Comparison of ENCODE assay signal across 17 cellular contexts in genomic region chr2:200703926-200704637, GRCh38.
DNase-seq lines count a peak whose midpoint lies in the region; TF ChIP-seq lines count a peak whose summit lies in the region.
"Had no signal": no experiment of that assay in that cellular context is flagged by ENCODE, and none has a peak within 500 bp of the region (broad histone marks: within the 10 kb centered on the region; RNA-seq: fewer than 3 reads in every experiment).

No MANE protein-coding gene starts in this region.

- TF ChIP-seq CTCF in HEK293 (tag by site-specific recombination; IDR thresholded peaks at IDR 0.05) (no peak), neural crest cell (conservative IDR thresholded peaks at IDR 0.05) (no peak), GM10266 (IDR thresholded peaks at IDR 0.05; ENCODE audit: control insufficient read depth, insufficient read depth, low read depth, missing control alignments) (no peak), esophagus squamous epithelium (IDR thresholded peaks at IDR 0.05) (no peak)

- H3K4me1 ChIP-seq in HEK293 (ENCODE audit: control insufficient read depth, insufficient read depth, low read length) (peaks cover 2% of the 10 kb centered on the region; the same call in 1 of the 2 replicates), esophagus squamous epithelium (no peaks in the 10 kb centered on the region)
- H3K4me1 ChIP-seq: BE2C had no signal

- TF ChIP-seq POLR2A in esophagus squamous epithelium (IDR thresholded peaks at IDR 0.05) = no peak

- H3K36me3 Mint-ChIP-seq in activated T-cell treated with anti-CD3 and anti-CD28 coated beads, Interleukin-2, amount 50 U/mL, for 24 hours (ENCODE audit: low read depth) = no peaks in the 10 kb centered on the region
- H3K36me3 Mint-ChIP-seq in activated naive CD8-positive, alpha-beta T cell = no peaks in the 10 kb centered on the region
- no peaks in the 10 kb centered on the region for H3K36me3 Mint-ChIP-seq in neural crest cell (ENCODE audit: low read depth)
- H3K36me3 Mint-ChIP-seq: naive thymus-derived CD4-positive, alpha-beta T cell had no signal

- DNase-seq in activated T-cell treated with anti-CD3 and anti-CD28 coated beads, Interleukin-2, amount 50 U/mL, for 24 hours = no peak
- DNase-seq in activated T-cell treated with anti-CD3 and anti-CD28 coated beads, Interleukin-2, amount 50 U/mL, for 48 hours = no peak
- DNase-seq in neural crest cell (ENCODE audit: low read depth, low spot score) (no peak), GM10266 (ENCODE audit: extremely low spot score) (no peak), MV-4-11 (lab: John Stamatoyannopoulos, UW) (no peak), esophagus squamous epithelium (lab: John Stamatoyannopoulos, UW) (no peak)
- DNase-seq: activated CD4-positive, alpha-beta T cell treated with anti-CD3 and anti-CD28 coated beads, Interleukin-2, amount 50 U/mL, for 4 hours; activated T-cell treated with anti-CD3 and anti-CD28 coated beads, Interleukin-2, amount 50 U/mL, for 1 hour; BE2C; brain microvascular endothelial cell; effector memory CD4-positive, alpha-beta T cell; Karpas-422; naive thymus-derived CD4-positive, alpha-beta T cell; WERI-Rb-1 had no signal

- POLR2A ChIA-PET in HEK293 (lab: Yijun Ruan, JAX) = no interaction called here

- H3K4me1 Mint-ChIP-seq in activated T-cell treated with anti-CD3 and anti-CD28 coated beads, Interleukin-2, amount 50 U/mL, for 24 hours (ENCODE audit: low read depth) = peaks cover 73% of the 10 kb centered on the region
- peaks cover 10% of the 10 kb centered on the region for H3K4me1 Mint-ChIP-seq in activated naive CD8-positive, alpha-beta T cell (ENCODE audit: low read depth)
- H3K4me1 Mint-ChIP-seq in neural crest cell = no peaks in the 10 kb centered on the region

- 50 to 51% methylated on average over 4 of the region's 4 CpGs for WGBS in esophagus squamous epithelium, 2 donors

- peak overlapping the region; percentile 6 for H3K4me3 Mint-ChIP-seq in activated T-cell treated with anti-CD3 and anti-CD28 coated beads, Interleukin-2, amount 50 U/mL, for 24 hours
- no peak overlapping the region for H3K4me3 Mint-ChIP-seq in activated naive CD8-positive, alpha-beta T cell
- no peak overlapping the region for H3K4me3 Mint-ChIP-seq in neural crest cell

- H3K27ac ChIP-seq in HEK293 (ENCODE audit: extremely low read depth, low read depth, low read length) (no peak overlapping the region), esophagus squamous epithelium (no peak overlapping the region)
- H3K27ac ChIP-seq: brain microvascular endothelial cell, HL-60, WERI-Rb-1 had no signal

- H3K27me3 Mint-ChIP-seq in activated T-cell treated with anti-CD3 and anti-CD28 coated beads, Interleukin-2, amount 50 U/mL, for 24 hours = no peaks in the 10 kb centered on the region
- H3K27me3 Mint-ChIP-seq in activated naive CD8-positive, alpha-beta T cell = no peaks in the 10 kb centered on the region
- peaks cover 4% of the 10 kb centered on the region for H3K27me3 Mint-ChIP-seq in neural crest cell (ENCODE audit: low read depth)

- intact Hi-C loops in esophagus squamous epithelium (cut with DNase I) = loop anchor here (10.0 kb wide), 1 partner anchor 129 kb away; no protein-coding TSS in a partner anchor

- H3K4me3 ChIP-seq in HEK293 (ENCODE audit: low read depth, low read length) = no peak overlapping the region
- H3K4me3 ChIP-seq in esophagus squamous epithelium = no peak overlapping the region

- H3K9me3 Mint-ChIP-seq in activated T-cell treated with anti-CD3 and anti-CD28 coated beads, Interleukin-2, amount 50 U/mL, for 24 hours = no peaks in the 10 kb centered on the region
- H3K9me3 Mint-ChIP-seq in activated naive CD8-positive, alpha-beta T cell (ENCODE audit: low read depth) = no peaks in the 10 kb centered on the region
- H3K9me3 Mint-ChIP-seq in neural crest cell = no peaks in the 10 kb centered on the region
- H3K9me3 Mint-ChIP-seq: naive thymus-derived CD4-positive, alpha-beta T cell had no signal

- no peaks in the 10 kb centered on the region for H3K27me3 ChIP-seq in esophagus squamous epithelium
- H3K27me3 ChIP-seq: BE2C, brain microvascular endothelial cell had no signal

- H3K9me3 ChIP-seq in HEK293 (ENCODE audit: control insufficient read depth, insufficient read depth, low read depth, low read length) (no peaks in the 10 kb centered on the region), esophagus squamous epithelium (no peaks in the 10 kb centered on the region)
- H3K9me3 ChIP-seq: BE2C had no signal

- CTCF ChIA-PET in HEK293 (lab: Yijun Ruan, JAX) = interaction anchor here (0.7 to 8.4 kb wide), 27 partner anchors 9 to 998 kb away, joined by 3 to 105 read pairs (median 4); no protein-coding TSS in a partner anchor

- no peaks in the 10 kb centered on the region for H3K36me3 ChIP-seq in HEK293 (ENCODE audit: control insufficient read depth in 2 of 2, insufficient read depth in 1 of 2, low read length in 2 of 2)
- no peaks in the 10 kb centered on the region for H3K36me3 ChIP-seq in esophagus squamous epithelium
- H3K36me3 ChIP-seq: BE2C, brain microvascular endothelial cell, WERI-Rb-1 had no signal

- H3K27ac Mint-ChIP-seq in activated T-cell treated with anti-CD3 and anti-CD28 coated beads, Interleukin-2, amount 50 U/mL, for 24 hours = peak overlapping the region; percentile 93
- peak overlapping the region; percentile 0 for H3K27ac Mint-ChIP-seq in activated naive CD8-positive, alpha-beta T cell
- H3K27ac Mint-ChIP-seq in neural crest cell (ENCODE audit: unreplicated experiment) = peak overlapping the region; percentile 4

TF ChIP-seq in HEK293, 187 proteins besides CTCF, POLR2A, EP300 and RAD21:
- no peak for TF ChIP-seq ZBTB1 (tag by site-specific recombination; IDR thresholded peaks at IDR 0.05)
- peak; percentile 91 for TF ChIP-seq ZNF10 (tag by site-specific recombination; IDR thresholded peaks at IDR 0.05)
- TF ChIP-seq ZNF701 (tag by site-specific recombination; IDR thresholded peaks at IDR 0.05) = no peak
- TF ChIP-seq ZSCAN30 (tag by site-specific recombination; IDR thresholded peaks at IDR 0.05) = no peak
- TF ChIP-seq, protein P1, sequence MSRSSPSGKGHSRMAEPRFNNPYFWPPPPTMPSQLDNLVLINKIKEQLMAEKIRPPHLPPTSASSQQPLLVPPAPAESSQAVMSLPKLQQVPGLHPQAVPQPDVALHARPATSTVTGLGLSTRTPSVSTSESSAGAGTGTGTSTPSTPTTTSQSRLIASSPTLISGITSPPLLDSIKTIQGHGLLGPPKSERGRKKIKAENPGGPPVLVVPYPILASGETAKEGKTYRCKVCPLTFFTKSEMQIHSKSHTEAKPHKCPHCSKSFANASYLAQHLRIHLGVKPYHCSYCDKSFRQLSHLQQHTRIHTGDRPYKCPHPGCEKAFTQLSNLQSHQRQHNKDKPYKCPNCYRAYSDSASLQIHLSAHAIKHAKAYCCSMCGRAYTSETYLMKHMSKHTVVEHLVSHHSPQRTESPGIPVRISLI (tag by site-specific recombination; IDR thresholded peaks at IDR 0.05) = no peak
- TF ChIP-seq SCRT2 (tag by site-specific recombination; IDR thresholded peaks at IDR 0.05) = 0 out of 2 replicates have a peak, but pooled peaks have one; percentile 44
- no peak for TF ChIP-seq ZBTB11 (tag by site-specific recombination; conservative IDR thresholded peaks at IDR 0.05; ENCODE audit: low read depth)

Comparison
In these comparisons a context has a peak if more than half of its experiments do, and no peak if none do; other contexts are left out.
1. H3K27ac Mint-ChIP-seq: peak in every context shown above with its lines; median percentile 93 in activated T-cell treated with anti-CD3 and anti-CD28 coated beads, Interleukin-2, amount 50 U/mL, for 24 hours; 4 in neural crest cell; 0 in activated naive CD8-positive, alpha-beta T cell.